Comparison of ENCODE assay signal across 26 cellular contexts in genomic region chr16:67727521-67728485, GRCh38. TPM values are rescaled to one million over a fixed set of nuclear protein-coding genes. Genes with fewer than 3 reads are reported as not detected.
A peak's percentile ranks its signal among the peaks of the same experiment; 100 is the strongest.
DNase-seq lines count a peak whose midpoint lies in the region; ATAC-seq and TF ChIP-seq lines count a peak whose summit lies in the region.
"Had no signal": no experiment of that assay in that cellular context is flagged by ENCODE, and none has a peak within 500 bp of the region (broad histone marks: within the 10 kb centered on the region; RNA-seq: fewer than 3 reads in every experiment).

No MANE protein-coding gene starts in this region.

- no peak overlapping the region for H3K23ac ChIP-seq in H9 (ENCODE audit: insufficient read length, low read depth, low read length)

- TF ChIP-seq CTCF in H9 (conservative IDR thresholded peaks at IDR 0.05) (no peak), right lobe of liver (IDR thresholded peaks at IDR 0.05) (no peak)

- intact Hi-C loops in dendritic cell treated with granulocyte-macrophage colony-stimulating factor and Interleukin-4, amounts not matched to agents 40 ng/mL and 50 ng/mL, for 4 days (cut with micrococcal nuclease), result no loop called here
- intact Hi-C loops in right lobe of liver (cut with DNase I), result loop anchor here (5.0 to 10.0 kb wide), 2 partner anchors 44 to 53 kb away; no protein-coding TSS in a partner anchor

- no peaks in the 10 kb centered on the region for H3K9me3 Mint-ChIP-seq in H9
- no peaks in the 10 kb centered on the region for H3K9me3 Mint-ChIP-seq in dendritic cell treated with granulocyte-macrophage colony-stimulating factor and Interleukin-4, amounts not matched to agents 40 ng/mL and 50 ng/mL, for 4 days
- H3K9me3 Mint-ChIP-seq in stimulated activated naive B cell treated with anti-CD40 and anti-IgM and Interleukin-4, amounts not matched to agents 10 μg/mL and 1 μg/mL and 100 μg/mL, for 72 hours, result no peaks in the 10 kb centered on the region
- H3K9me3 Mint-ChIP-seq: CD14-positive monocyte had no signal

- no peaks in the 10 kb centered on the region; the same call in 1 of the 2 replicates for H3K27me3 Mint-ChIP-seq in H9 (ENCODE audit: low read depth)
- no peaks in the 10 kb centered on the region for H3K27me3 Mint-ChIP-seq in dendritic cell treated with granulocyte-macrophage colony-stimulating factor and Interleukin-4, amounts not matched to agents 40 ng/mL and 50 ng/mL, for 4 days
- no peaks in the 10 kb centered on the region for H3K27me3 Mint-ChIP-seq in stimulated activated naive B cell treated with anti-CD40 and anti-IgM and Interleukin-4, amounts not matched to agents 10 μg/mL and 1 μg/mL and 100 μg/mL, for 72 hours
- H3K27me3 Mint-ChIP-seq: B cell had no signal

- TF ChIP-seq POLR2A in right lobe of liver (IDR thresholded peaks at IDR 0.05), result no peak

- no peak overlapping the region for H3T11ph ChIP-seq in H9 (ENCODE audit: low read length)

- H3K9ac ChIP-seq in H9 (ENCODE audit: extremely low read depth, insufficient read length, low read length), result no peak overlapping the region

- no peak overlapping the region for H3K4me2 ChIP-seq in H9 (ENCODE audit: insufficient read depth, insufficient read length, low read length)
- H3K4me2 ChIP-seq: A549 had no signal

- H3K27ac ChIP-seq in H9 (ENCODE audit: insufficient read length, low read depth, low read length) (no peak overlapping the region), right lobe of liver (peak overlapping the region in 2 of 3 donors; percentile 82 to 92)
- H3K27ac ChIP-seq: A549, RWPE1, SK-N-MC had no signal

- no peak overlapping the region for H2BK20ac ChIP-seq in H9 (ENCODE audit: low read depth, low read length, poor library complexity, severe bottlenecking)

- no peaks in the 10 kb centered on the region for H3K79me1 ChIP-seq in H9 (ENCODE audit: insufficient read depth, low read depth, low read length, poor library complexity, severe bottlenecking)

- H2BK120ac ChIP-seq in H9 (ENCODE audit: low read depth, low read length, poor library complexity, severe bottlenecking), result no peak overlapping the region

- H4K20me1 ChIP-seq in H9 (ENCODE audit: control insufficient read depth, insufficient read depth, insufficient read length), result no peaks in the 10 kb centered on the region

- H3K23me2 ChIP-seq in H9 (ENCODE audit: insufficient read length, low read depth, low read length, poor library complexity, severe bottlenecking), result no peaks in the 10 kb centered on the region

- H3K56ac ChIP-seq in H9 (ENCODE audit: insufficient read length, low read depth, low read length), result no peak overlapping the region

- H4K91ac ChIP-seq in H9 (ENCODE audit: insufficient read length, low read depth, low read length), result no peak overlapping the region

- no CpG with 5 or more reads among the region's 22 CpGs for WGBS in H9 (ENCODE audit: extremely low coverage, insufficient read length, low lambda C conversion rate)
- WGBS in right lobe of liver (ENCODE audit: insufficient coverage, low coverage, low lambda C conversion rate, missing lambda C conversion rate), result 91% methylated on average over 8 of the region's 22 CpGs

- H3K36me3 Mint-ChIP-seq in H9 (ENCODE audit: insufficient read depth in 1 of 3, low read depth in 3 of 3), result peaks cover 20 to 40% (median 36%) of the 10 kb centered on the region in 3 experiments
- H3K36me3 Mint-ChIP-seq in dendritic cell treated with granulocyte-macrophage colony-stimulating factor and Interleukin-4, amounts not matched to agents 40 ng/mL and 50 ng/mL, for 4 days (ENCODE audit: low read depth), result peaks cover 89% of the 10 kb centered on the region
- peaks cover 60 to 62% of the 10 kb centered on the region in 2 donors for H3K36me3 Mint-ChIP-seq in stimulated activated naive B cell treated with anti-CD40 and anti-IgM and Interleukin-4, amounts not matched to agents 10 μg/mL and 1 μg/mL and 100 μg/mL, for 72 hours

- peaks cover 0 to 54% (median 15%) of the 10 kb centered on the region in 4 donors for H3K36me3 ChIP-seq in right lobe of liver

- no peak overlapping the region for H3K4ac ChIP-seq in H9 (ENCODE audit: low read depth, low read length)

- no peaks in the 10 kb centered on the region for H3K4me1 ChIP-seq in H9 (ENCODE audit: insufficient read depth, low read length)
- peaks cover 0 to 36% (median 12%) of the 10 kb centered on the region in 4 donors for H3K4me1 ChIP-seq in right lobe of liver
- H3K4me1 ChIP-seq: A549, HAP-1 had no signal

- no peak overlapping the region for H2BK12ac ChIP-seq in H9 (ENCODE audit: insufficient read length, low read depth, low read length)

- H2AFZ ChIP-seq in H9 (ENCODE audit: low read length), result no peak overlapping the region

- no peak for ATAC-seq in right lobe of liver
- no peak for ATAC-seq in stimulated activated naive B cell treated with anti-CD40 and anti-IgM and Interleukin-4, amounts not matched to agents 10 μg/mL and 1 μg/mL and 100 μg/mL, for 72 hours (replicated peaks)
- ATAC-seq: A549 had no signal

- H3K79me2 ChIP-seq in H9 (ENCODE audit: insufficient read depth, low read length), result no peaks in the 10 kb centered on the region

- no peak overlapping the region for H3K4me3 Mint-ChIP-seq in H9
- H3K4me3 Mint-ChIP-seq in dendritic cell treated with granulocyte-macrophage colony-stimulating factor and Interleukin-4, amounts not matched to agents 40 ng/mL and 50 ng/mL, for 4 days, result no peak overlapping the region
- H3K4me3 Mint-ChIP-seq in stimulated activated naive B cell treated with anti-CD40 and anti-IgM and Interleukin-4, amounts not matched to agents 10 μg/mL and 1 μg/mL and 100 μg/mL, for 72 hours, result no peak overlapping the region
- H3K4me3 Mint-ChIP-seq: B cell, CD14-positive monocyte had no signal

- H4K5ac ChIP-seq in H9 (ENCODE audit: insufficient read length, low read depth, low read length), result no peak overlapping the region

- peak overlapping the region in 2 of 3 experiments; percentile 86 to 95; a peak in 2 of 7 replicates for H3K27ac Mint-ChIP-seq in H9
- H3K27ac Mint-ChIP-seq in dendritic cell treated with granulocyte-macrophage colony-stimulating factor and Interleukin-4, amounts not matched to agents 40 ng/mL and 50 ng/mL, for 4 days, result peak overlapping the region; percentile 14
- H3K27ac Mint-ChIP-seq in stimulated activated naive B cell treated with anti-CD40 and anti-IgM and Interleukin-4, amounts not matched to agents 10 μg/mL and 1 μg/mL and 100 μg/mL, for 72 hours, result peak overlapping the region; percentile 14
- H3K27ac Mint-ChIP-seq: B cell had no signal

- H3K9me3 ChIP-seq in H9 (ENCODE audit: control insufficient read depth, low read depth, low read length), result no peaks in the 10 kb centered on the region
- no peaks in the 10 kb centered on the region for H3K9me3 ChIP-seq in right lobe of liver
- H3K9me3 ChIP-seq: A549, HAP-1 had no signal

- H3K4me1 Mint-ChIP-seq in H9, result no peaks in the 10 kb centered on the region
- no peaks in the 10 kb centered on the region for H3K4me1 Mint-ChIP-seq in dendritic cell treated with granulocyte-macrophage colony-stimulating factor and Interleukin-4, amounts not matched to agents 40 ng/mL and 50 ng/mL, for 4 days (ENCODE audit: low read depth)
- H3K4me1 Mint-ChIP-seq in stimulated activated naive B cell treated with anti-CD40 and anti-IgM and Interleukin-4, amounts not matched to agents 10 μg/mL and 1 μg/mL and 100 μg/mL, for 72 hours, result peaks cover 2 to 7% of the 10 kb centered on the region in 2 donors
- H3K4me1 Mint-ChIP-seq: CD14-positive monocyte had no signal

- no peak overlapping the region for H2BK5ac ChIP-seq in H9 (ENCODE audit: insufficient read length, low read length)

- no peak overlapping the region for H3K4me3 ChIP-seq in right lobe of liver
- H3K4me3 ChIP-seq: A549, HAP-1, SK-N-MC had no signal

- H4K8ac ChIP-seq in H9 (replicated peaks; ENCODE audit: insufficient read length, low read depth, low read length), result no peak overlapping the region

- DNase-seq in H9 (no peak), right lobe of liver (peak in 1 of 3 donors; percentile 52), mucosa of gallbladder (ENCODE audit: low spot score) (no peak), NCI-H1105 treated with DMSO at 0.1 percent for 48 hours (lab: John Stamatoyannopoulos, UW) (no peak)
- DNase-seq in stimulated activated naive B cell treated with anti-CD40 and anti-IgM and Interleukin-4, amounts not matched to agents 10 μg/mL and 1 μg/mL and 100 μg/mL, for 72 hours, result no peak
- DNase-seq in activated CD4-positive, CD25-positive, alpha-beta regulatory T cell treated with anti-CD3 and anti-CD28 coated beads, Interleukin-2, amount 50 U/mL, for 72 hours, result no peak
- DNase-seq: DMS53; GF-D8; KBM-7; MM.1S; NCI-H1048; NCI-H1436 treated with DMSO at 0.1 percent for 48 hours; NCI-H2029 treated with DMSO at 0.1 percent for 48 hours; NCI-H2171; NCI-H345; NCI-H524; NCI-H774; NK-92 treated with Interleukin-12 subunit alpha and Interleukin-12 subunit beta, amount 100 ng/mL, for 24 hours; SHP77 treated with DMSO at 0.1 percent for 48 hours had no signal

- H3K14ac ChIP-seq in H9 (ENCODE audit: insufficient read depth, low read length), result no peak overlapping the region

- H2BK15ac ChIP-seq in H9 (ENCODE audit: low read depth, low read length), result no peak overlapping the region

- no peaks in the 10 kb centered on the region for H3K27me3 ChIP-seq in H9 (ENCODE audit: insufficient read depth, low read length)
- H3K27me3 ChIP-seq in right lobe of liver, result no peaks in the 10 kb centered on the region

- H3K18ac ChIP-seq in H9 (ENCODE audit: insufficient read length, low read depth, low read length), result no peak overlapping the region

- no peak overlapping the region for H2AK5ac ChIP-seq in H9 (ENCODE audit: insufficient read length, low read length)

RNA-seq across cellular contexts. Expression of gene GFOD2, which starts 8.7 kb away (rescaled TPM):
- total RNA-seq in H9 (2021) (20.1 and 21.8 TPM in 2 replicates), right lobe of liver (10 to 100 TPM; 19.7 to 39.7 (median 24.6) TPM), mucosa of gallbladder (25.9 TPM)

Comparison
In these comparisons a context has a peak if more than half of its experiments do, and no peak if none do; other contexts are left out.
1. H3K27ac Mint-ChIP-seq: peak in every context shown above with its lines; median percentile 90 in H9; 14 in dendritic cell treated with granulocyte-macrophage colony-stimulating factor and Interleukin-4, amounts not matched to agents 40 ng/mL and 50 ng/mL, for 4 days; 14 in stimulated activated naive B cell treated with anti-CD40 and anti-IgM and Interleukin-4, amounts not matched to agents 10 μg/mL and 1 μg/mL and 100 μg/mL, for 72 hours.